Comparison of ENCODE assay signal across 28 cellular contexts in the genomic region with DNA sequence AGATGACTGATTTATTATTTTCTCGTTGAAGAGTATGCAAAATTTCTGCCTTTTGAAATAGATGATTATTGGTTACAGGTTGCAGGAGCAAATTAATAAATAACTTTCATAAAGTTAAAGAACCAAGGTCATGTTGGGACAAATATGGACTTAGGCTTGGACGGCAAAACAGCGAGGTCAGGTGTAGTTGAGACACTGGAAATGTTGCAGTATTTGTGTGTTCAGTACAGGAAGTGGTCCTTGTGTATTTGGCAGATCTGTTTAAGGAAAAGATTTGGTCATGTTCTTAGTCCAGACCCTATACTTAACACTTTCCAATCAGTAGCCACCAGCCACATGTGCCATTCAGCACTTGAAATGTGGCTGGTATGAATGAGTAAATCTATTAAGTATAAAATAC.
"Had no signal": no experiment of that assay in that cellular context is flagged by ENCODE, and none has a peak within 500 bp of the region (broad histone marks: within the 10 kb centered on the region; RNA-seq: fewer than 3 reads in every experiment).

No MANE protein-coding gene starts in this region.

- H3K27ac ChIP-seq: colonic mucosa, coronary artery, dorsolateral prefrontal cortex, epithelial cell of prostate, esophagus muscularis mucosa, esophagus squamous epithelium, foreskin keratinocyte, gastrocnemius medialis, gastroesophageal sphincter, heart left ventricle, heart right ventricle had no signal

- H3K27me3 ChIP-seq: colonic mucosa, esophagus muscularis mucosa, esophagus squamous epithelium, foreskin keratinocyte, gastrocnemius medialis, gastroesophageal sphincter, heart left ventricle, heart right ventricle had no signal

- H3K36me3 ChIP-seq: colonic mucosa, esophagus muscularis mucosa, esophagus squamous epithelium, gastrocnemius medialis, gastroesophageal sphincter, heart left ventricle, heart right ventricle had no signal

- ATAC-seq: effector memory CD8-positive, alpha-beta T cell; esophagus mucosa; foreskin keratinocyte; gastrocnemius medialis; gastroesophageal sphincter; heart left ventricle; heart right ventricle had no signal

- H3K4me3 ChIP-seq: colonic mucosa, coronary artery, dorsolateral prefrontal cortex, esophagus muscularis mucosa, esophagus squamous epithelium, gastrocnemius medialis, gastroesophageal sphincter, heart left ventricle, heart right ventricle had no signal

- H3K9me3 ChIP-seq: colonic mucosa, esophagus squamous epithelium, gastrocnemius medialis had no signal

- H3K4me1 ChIP-seq: colonic mucosa, esophagus muscularis mucosa, esophagus squamous epithelium, foreskin keratinocyte, gastrocnemius medialis, gastroesophageal sphincter, heart left ventricle, heart right ventricle had no signal

- FAIRE-seq: colon, endometrium, endothelial cell of umbilical vein, frontal cortex had no signal

- DNase-seq: colonic mucosa; cortex of kidney; dermis blood vessel endothelial cell; dorsolateral prefrontal cortex; effector CD4-positive, alpha-beta T cell; effector CD8-positive, alpha-beta T cell; effector memory CD4-positive, alpha-beta T cell; effector memory CD8-positive, alpha-beta T cell; endodermal cell; erythroblast; esophagus squamous epithelium; foreskin fibroblast; foreskin keratinocyte; foreskin melanocyte; gastrocnemius medialis; glutamatergic neuron; head of caudate nucleus; heart left ventricle; heart right ventricle had no signal
